ENCODE assay signal across 3 cellular contexts in the genomic region with DNA sequence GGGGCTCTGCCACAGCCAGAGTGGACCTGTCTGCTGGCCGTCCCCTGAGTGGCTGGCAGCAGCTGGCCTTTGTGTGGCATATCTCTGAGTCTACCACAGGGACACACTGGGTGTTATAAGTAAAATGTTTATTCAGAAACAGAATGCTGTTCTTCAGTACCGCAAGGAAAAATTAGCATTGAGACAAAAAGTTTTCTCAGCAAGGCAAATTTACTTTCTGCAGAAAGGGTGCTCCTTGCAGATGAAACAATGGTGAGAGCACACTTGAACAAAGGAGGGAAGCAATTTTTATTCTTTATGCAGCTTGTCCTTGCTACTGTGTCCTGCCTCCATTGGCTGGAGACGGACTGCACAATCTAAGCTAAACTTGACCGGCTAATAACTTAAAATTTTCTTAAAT.
A peak's percentile ranks its signal among the peaks of the same experiment; 100 is the strongest.
TF ChIP-seq lines count a peak whose summit lies in the region.

No MANE protein-coding gene starts in this region.

TF ChIP-seq in HEK293, 187 proteins besides CTCF, POLR2A, EP300 and RAD21:
- TF ChIP-seq SETDB1 (IDR thresholded peaks at IDR 0.05; ENCODE audit: insufficient read length, low read length) (peak; percentile 97), TRIM28 (IDR thresholded peaks at IDR 0.05; ENCODE audit: borderline replicate concordance, low read length) (peak; percentile 75; the same call in 1 of the 2 replicates), INSM2 (tag by site-specific recombination; IDR thresholded peaks at IDR 0.05) (no peak)

TF ChIP-seq in K562, 482 proteins besides CTCF, POLR2A, EP300 and RAD21 (continues in another document):
- no peak for TF ChIP-seq NR0B1 (IDR thresholded peaks at IDR 0.05; ENCODE audit: partially characterized antibody)
- no peak for TF ChIP-seq ZMIZ1 (IDR thresholded peaks at IDR 0.05; ENCODE audit: low read depth in 2 of 2, low read length in 2 of 2)
- no peak for TF ChIP-seq MED1 (CRISPR knock-in tag; IDR thresholded peaks at IDR 0.05; ENCODE audit: borderline replicate concordance)
- TF ChIP-seq CBX5 (IDR thresholded peaks at IDR 0.05; ENCODE audit: borderline replicate concordance, low read depth), result peak; percentile 94
- no peak for TF ChIP-seq TAF9B (IDR thresholded peaks at IDR 0.05; ENCODE audit: partially characterized antibody)
- no peak for TF ChIP-seq ILK (tag; IDR thresholded peaks at IDR 0.05; ENCODE audit: borderline replicate concordance, low read depth)
- TF ChIP-seq HMG20A (CRISPR knock-in tag; conservative IDR thresholded peaks at IDR 0.05), result no peak
- TF ChIP-seq, protein P1, sequence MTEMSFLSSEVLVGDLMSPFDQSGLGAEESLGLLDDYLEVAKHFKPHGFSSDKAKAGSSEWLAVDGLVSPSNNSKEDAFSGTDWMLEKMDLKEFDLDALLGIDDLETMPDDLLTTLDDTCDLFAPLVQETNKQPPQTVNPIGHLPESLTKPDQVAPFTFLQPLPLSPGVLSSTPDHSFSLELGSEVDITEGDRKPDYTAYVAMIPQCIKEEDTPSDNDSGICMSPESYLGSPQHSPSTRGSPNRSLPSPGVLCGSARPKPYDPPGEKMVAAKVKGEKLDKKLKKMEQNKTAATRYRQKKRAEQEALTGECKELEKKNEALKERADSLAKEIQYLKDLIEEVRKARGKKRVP (CRISPR knock-in tag; IDR thresholded peaks at IDR 0.05), result no peak
- TF ChIP-seq, protein P2, sequence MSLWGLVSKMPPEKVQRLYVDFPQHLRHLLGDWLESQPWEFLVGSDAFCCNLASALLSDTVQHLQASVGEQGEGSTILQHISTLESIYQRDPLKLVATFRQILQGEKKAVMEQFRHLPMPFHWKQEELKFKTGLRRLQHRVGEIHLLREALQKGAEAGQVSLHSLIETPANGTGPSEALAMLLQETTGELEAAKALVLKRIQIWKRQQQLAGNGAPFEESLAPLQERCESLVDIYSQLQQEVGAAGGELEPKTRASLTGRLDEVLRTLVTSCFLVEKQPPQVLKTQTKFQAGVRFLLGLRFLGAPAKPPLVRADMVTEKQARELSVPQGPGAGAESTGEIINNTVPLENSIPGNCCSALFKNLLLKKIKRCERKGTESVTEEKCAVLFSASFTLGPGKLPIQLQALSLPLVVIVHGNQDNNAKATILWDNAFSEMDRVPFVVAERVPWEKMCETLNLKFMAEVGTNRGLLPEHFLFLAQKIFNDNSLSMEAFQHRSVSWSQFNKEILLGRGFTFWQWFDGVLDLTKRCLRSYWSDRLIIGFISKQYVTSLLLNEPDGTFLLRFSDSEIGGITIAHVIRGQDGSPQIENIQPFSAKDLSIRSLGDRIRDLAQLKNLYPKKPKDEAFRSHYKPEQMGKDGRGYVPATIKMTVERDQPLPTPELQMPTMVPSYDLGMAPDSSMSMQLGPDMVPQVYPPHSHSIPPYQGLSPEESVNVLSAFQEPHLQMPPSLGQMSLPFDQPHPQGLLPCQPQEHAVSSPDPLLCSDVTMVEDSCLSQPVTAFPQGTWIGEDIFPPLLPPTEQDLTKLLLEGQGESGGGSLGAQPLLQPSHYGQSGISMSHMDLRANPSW (CRISPR knock-in tag; IDR thresholded peaks at IDR 0.05), result no peak
- 0 out of 2 replicates have a peak, but pooled peaks have one; percentile 21 for TF ChIP-seq ZEB2 (IDR thresholded peaks at IDR 0.05)
- no peak for TF ChIP-seq ZFX (CRISPR knock-in tag; IDR thresholded peaks at IDR 0.05)
- peak; percentile 97 for TF ChIP-seq TRIM28 (IDR thresholded peaks at IDR 0.05)
- peak in 1 of 2 experiments; percentile 99; a peak in 2 of 3 replicates for TF ChIP-seq CBX3 (IDR thresholded peaks at IDR 0.05; ENCODE audit: borderline replicate concordance in 1 of 2, low read length in 2 of 2)
- TF ChIP-seq HIVEP1 (CRISPR knock-in tag; IDR thresholded peaks at IDR 0.05), result no peak
- no peak for TF ChIP-seq EZH2 (IDR thresholded peaks at IDR 0.05; ENCODE audit: borderline replicate concordance, low read depth, low read length)
- no peak for TF ChIP-seq ZNF644 (tag; IDR thresholded peaks at IDR 0.05; ENCODE audit: low read depth)
- peak; percentile 77; the same call in 1 of the 2 replicates for TF ChIP-seq CBX1 (IDR thresholded peaks at IDR 0.05; ENCODE audit: low read depth)
- peak in 1 of 2 experiments; percentile 50; a peak in 1 of 4 replicates for TF ChIP-seq TRIM24 (IDR thresholded peaks at IDR 0.05)
- peak; percentile 91; the same call in 1 of the 2 replicates for TF ChIP-seq XRCC3 (IDR thresholded peaks at IDR 0.05)
- no peak for TF ChIP-seq SRSF7 (optimal IDR thresholded peaks at IDR 0.05; ENCODE audit: low read depth, low read length)
- TF ChIP-seq ZNF561 (CRISPR knock-in tag; conservative IDR thresholded peaks at IDR 0.05), result peak; percentile 86; the same call in 1 of the 2 replicates

TF ChIP-seq in GM12891, 5 proteins besides CTCF, POLR2A, EP300 and RAD21:
- TF ChIP-seq PAX5 (IDR thresholded peaks at IDR 0.05; ENCODE audit: insufficient read depth, low read length, severe bottlenecking) (no peak), SPI1 (IDR thresholded peaks at IDR 0.05; ENCODE audit: low read depth, low read length) (no peak), TAF1 (IDR thresholded peaks at IDR 0.05; ENCODE audit: low read depth, low read length) (no peak), POU2F2 (IDR thresholded peaks at IDR 0.05; ENCODE audit: low read depth, low read length) (no peak), POLR2AphosphoS5 (IDR thresholded peaks at IDR 0.05; ENCODE audit: low read depth, low read length) (no peak)
